ENCODE assay signal across 8 cellular contexts in genomic region chr14:104694991-104695659, GRCh38. TPM values are rescaled to one million over a fixed set of nuclear protein-coding genes. Genes with fewer than 3 reads are reported as not detected.
DNase-seq lines count a peak whose midpoint lies in the region; ATAC-seq and TF ChIP-seq lines count a peak whose summit lies in the region.

No MANE protein-coding gene starts in this region.

- no peak for DNase-seq in activated CD4-positive, CD25-positive, alpha-beta regulatory T cell treated with anti-CD3 and anti-CD28 coated beads, Interleukin-2, amount 50 U/mL, for 72 hours
- DNase-seq in activated CD8-positive, alpha-beta T cell treated with anti-CD3 and anti-CD28 coated beads for 36 hours: peak; percentile 79
- peak; percentile 65 for DNase-seq in left ventricle myocardium superior
- DNase-seq in NCI-H187 (lab: John Stamatoyannopoulos, UW): no peak

- no peak for TF ChIP-seq CTCF in activated CD8-positive, alpha-beta T cell treated with anti-CD3 and anti-CD28 coated beads for 36 hours (IDR thresholded peaks at IDR 0.05)

- H3K27ac Mint-ChIP-seq in activated CD8-positive, alpha-beta T cell treated with anti-CD3 and anti-CD28 coated beads for 36 hours: peak overlapping the region; percentile 86

- CTCF ChIA-PET in activated CD8-positive, alpha-beta T cell treated with anti-CD3 and anti-CD28 coated beads for 36 hours (lab: Charles Lee): interaction anchor here (1.0 to 4.0 kb wide), 3 partner anchors 8 to 35 kb away, joined by 3 to 16 read pairs (median 4); no protein-coding TSS in a partner anchor

- H3K27ac ChIP-seq in temporal lobe (ENCODE audit: low read depth, low read length): peak overlapping the region; percentile 99

- H3K9me3 Mint-ChIP-seq in activated CD8-positive, alpha-beta T cell treated with anti-CD3 and anti-CD28 coated beads for 36 hours: no peaks in the 10 kb centered on the region

- H3K4me1 Mint-ChIP-seq in activated CD8-positive, alpha-beta T cell treated with anti-CD3 and anti-CD28 coated beads for 36 hours (ENCODE audit: low read depth): peaks cover 34% of the 10 kb centered on the region

- peak overlapping the region; percentile 59 for H3K4me3 Mint-ChIP-seq in activated CD8-positive, alpha-beta T cell treated with anti-CD3 and anti-CD28 coated beads for 36 hours

- intact Hi-C loops in activated CD8-positive, alpha-beta T cell treated with anti-CD3 and anti-CD28 coated beads for 36 hours (cut with micrococcal nuclease): no loop called here
- intact Hi-C loops in left ventricle myocardium superior (cut with micrococcal nuclease): no loop called here

- peak; percentile 57 to 76 for ATAC-seq in activated CD4-positive, CD25-positive, alpha-beta regulatory T cell treated with anti-CD3 and anti-CD28 coated beads, Interleukin-2, amount 50 U/mL, for 24 hours
- peak; percentile 90 for ATAC-seq in activated CD8-positive, alpha-beta T cell treated with anti-CD3 and anti-CD28 coated beads for 36 hours
- peak; percentile 26 for ATAC-seq in left ventricle myocardium superior
- ATAC-seq in HG03439 (IDR thresholded peaks at IDR 0.05; ENCODE audit: unreplicated experiment): no peak
- ATAC-seq in GM18870 (IDR thresholded peaks at IDR 0.05; ENCODE audit: unreplicated experiment): no peak

- POLR2A ChIA-PET in activated CD8-positive, alpha-beta T cell treated with anti-CD3 and anti-CD28 coated beads for 36 hours (lab: Charles Lee): interaction anchor here (0.6 to 4.9 kb wide), 4 partner anchors 17 to 325 kb away, joined by 3 to 26 read pairs (median 4); partner anchors contain the start of gene ADSS1

- no peaks in the 10 kb centered on the region for H3K27me3 Mint-ChIP-seq in activated CD8-positive, alpha-beta T cell treated with anti-CD3 and anti-CD28 coated beads for 36 hours

- H3K36me3 Mint-ChIP-seq in activated CD8-positive, alpha-beta T cell treated with anti-CD3 and anti-CD28 coated beads for 36 hours (ENCODE audit: low read depth): peaks cover 2% of the 10 kb centered on the region

RNA-seq across cellular contexts. Expression of gene INF2, which starts 5.7 kb away (rescaled TPM):
- total RNA-seq in activated CD8-positive, alpha-beta T cell treated with anti-CD3 and anti-CD28 coated beads for 36 hours: 10 to 100 TPM; 61.5 to 65.0 TPM
- total RNA-seq in left ventricle myocardium superior (30.4 TPM), temporal lobe (15.0 TPM)

RNA-seq across cellular contexts. Expression of gene ADSS1, which starts 28.9 kb away (rescaled TPM):
- total RNA-seq in activated CD8-positive, alpha-beta T cell treated with anti-CD3 and anti-CD28 coated beads for 36 hours: 1 to 10 TPM; 2.7 to 3.0 TPM
- total RNA-seq in left ventricle myocardium superior (226 TPM), temporal lobe (2.0 TPM)

RNA-seq across cellular contexts. Expression of gene SIVA1, which starts 57.8 kb away (rescaled TPM):
- 100 to 1,000 TPM; 115 to 125 TPM for total RNA-seq in activated CD8-positive, alpha-beta T cell treated with anti-CD3 and anti-CD28 coated beads for 36 hours
- total RNA-seq in left ventricle myocardium superior (65.1 TPM), temporal lobe (15.0 TPM)

Comparison
In these comparisons a context has a peak if more than half of its experiments do, and no peak if none do; other contexts are left out.
1. ATAC-seq: peak in activated CD4-positive, CD25-positive, alpha-beta regulatory T cell treated with anti-CD3 and anti-CD28 coated beads, Interleukin-2, amount 50 U/mL, for 24 hours (2 of 2), activated CD8-positive, alpha-beta T cell treated with anti-CD3 and anti-CD28 coated beads for 36 hours (single experiment) and left ventricle myocardium superior (single experiment); none in HG03439 (single experiment) and GM18870 (single experiment).
2. DNase-seq: peak in activated CD8-positive, alpha-beta T cell treated with anti-CD3 and anti-CD28 coated beads for 36 hours (single experiment) and left ventricle myocardium superior (single experiment); none in activated CD4-positive, CD25-positive, alpha-beta regulatory T cell treated with anti-CD3 and anti-CD28 coated beads, Interleukin-2, amount 50 U/mL, for 72 hours (single experiment) and NCI-H187 (0 of 2).
3. RNA of gene ADSS1, which starts 28.9 kb away (total RNA-seq): 226 TPM in left ventricle myocardium superior (single experiment); 2.7 to 3.0 TPM in activated CD8-positive, alpha-beta T cell treated with anti-CD3 and anti-CD28 coated beads for 36 hours and 2.0 TPM in temporal lobe (single experiment); every median in the first group is over 10 times any median in the second.